ENCODE assay signal across 10 cellular contexts in genomic region chr3:101381809-101382208, GRCh38.
DNase-seq lines count a peak whose midpoint lies in the region; ATAC-seq and TF ChIP-seq lines count a peak whose summit lies in the region.
"Had no signal": no experiment of that assay in that cellular context is flagged by ENCODE, and none has a peak within 500 bp of the region (broad histone marks: within the 10 kb centered on the region; RNA-seq: fewer than 3 reads in every experiment).

No MANE protein-coding gene starts in this region.

- no peak overlapping the region for H2AFZ ChIP-seq in DND-41 (ENCODE audit: low read depth, low read length)

- H3K9me3 ChIP-seq in DND-41 (ENCODE audit: insufficient read depth, low read length, severe bottlenecking): no peaks in the 10 kb centered on the region
- no peaks in the 10 kb centered on the region for H3K9me3 ChIP-seq in RWPE2 (ENCODE audit: severe bottlenecking)

- H3K4me3 ChIP-seq in DND-41 (ENCODE audit: low read depth in 1 of 2, low read length in 2 of 2) (no peak overlapping the region), RWPE2 (ENCODE audit: severe bottlenecking) (no peak overlapping the region)
- H3K4me3 ChIP-seq: skin epidermis had no signal

- no peak overlapping the region for H3K9ac ChIP-seq in DND-41 (ENCODE audit: low read depth, low read length)

- H4K20me1 ChIP-seq in DND-41 (ENCODE audit: insufficient read depth, low read length): 0 out of 2 replicates have a peak, but pooled peaks cover 8% of the 10 kb centered on the region

- peak; percentile 49 for TF ChIP-seq CTCF in DND-41 (IDR thresholded peaks at IDR 0.05; ENCODE audit: borderline replicate concordance, extremely low read depth, low read length, poor library complexity, severe bottlenecking)
- TF ChIP-seq CTCF in RWPE2 (IDR thresholded peaks at IDR 0.05; ENCODE audit: poor library complexity, severe bottlenecking): peak; percentile 62

- H3K27me3 ChIP-seq in DND-41 (ENCODE audit: insufficient read depth, low read length, poor library complexity) (no peaks in the 10 kb centered on the region), RWPE2 (ENCODE audit: insufficient read depth, poor library complexity, severe bottlenecking) (no peaks in the 10 kb centered on the region)

- no peak for DNase-seq in DND-41
- peak; percentile 67 to 91 for DNase-seq in Kasumi-1 (lab: John Stamatoyannopoulos, UW)
- DNase-seq in RWPE2 (ENCODE audit: low spot score): no peak
- peak; percentile 77 for DNase-seq in fibroblast of peridontal ligament (ENCODE audit: extremely low read depth)
- DNase-seq in sciatic nerve (ENCODE audit: low spot score): no peak
- no peak for DNase-seq in amygdala (lab: John Stamatoyannopoulos, UW)
- DNase-seq: T-cell had no signal

- H3K27ac ChIP-seq in DND-41 (ENCODE audit: low read length) (no peak overlapping the region), RWPE2 (ENCODE audit: poor library complexity, severe bottlenecking) (no peak overlapping the region)
- H3K27ac ChIP-seq: skin epidermis had no signal

- ATAC-seq in DND-41 (ENCODE audit: insufficient read depth, low read depth): peak; percentile 51; the same call in 1 of the 3 replicates
- ATAC-seq in RWPE2 (ENCODE audit: low read depth): 0 out of 3 replicates have a peak, but pooled peaks have one; percentile 46
- ATAC-seq in sciatic nerve: peak; percentile 64
- no peak for ATAC-seq in GM19452 (IDR thresholded peaks at IDR 0.05; ENCODE audit: unreplicated experiment)
- ATAC-seq in GM18505 (IDR thresholded peaks at IDR 0.05; ENCODE audit: unreplicated experiment): no peak

- H3K4me2 ChIP-seq in DND-41 (ENCODE audit: insufficient read depth, low read length): no peak overlapping the region

- intact Hi-C loops in sciatic nerve (cut with DNase I): no loop called here

- H3K4me1 ChIP-seq in DND-41 (ENCODE audit: insufficient read depth, low read length) (no peaks in the 10 kb centered on the region), RWPE2 (ENCODE audit: insufficient read depth, poor library complexity, severe bottlenecking) (no peaks in the 10 kb centered on the region)

- H3K36me3 ChIP-seq in DND-41 (ENCODE audit: insufficient read depth, low read length): peaks cover 8% of the 10 kb centered on the region; the same call in 1 of the 2 replicates
- no peaks in the 10 kb centered on the region for H3K36me3 ChIP-seq in RWPE2 (ENCODE audit: low read depth)

- no peak for TF ChIP-seq POLR2A in GM18505 (IDR thresholded peaks at IDR 0.05; ENCODE audit: borderline replicate concordance, extremely low read depth, insufficient read depth, insufficient read length)

- peaks cover 13% of the 10 kb centered on the region for H3K79me2 ChIP-seq in DND-41 (ENCODE audit: insufficient read depth, low read length)

Comparison
In these comparisons a context has a peak if more than half of its experiments do, and no peak if none do; other contexts are left out.
1. ATAC-seq: peak in DND-41 (single experiment), RWPE2 (single experiment) and sciatic nerve (single experiment); none in GM19452 (single experiment) and GM18505 (single experiment).
2. DNase-seq: peak in Kasumi-1 (2 of 2) and fibroblast of peridontal ligament (single experiment); none in DND-41 (single experiment), RWPE2 (single experiment), sciatic nerve (single experiment) and amygdala (0 of 56).